In the genomic region with DNA sequence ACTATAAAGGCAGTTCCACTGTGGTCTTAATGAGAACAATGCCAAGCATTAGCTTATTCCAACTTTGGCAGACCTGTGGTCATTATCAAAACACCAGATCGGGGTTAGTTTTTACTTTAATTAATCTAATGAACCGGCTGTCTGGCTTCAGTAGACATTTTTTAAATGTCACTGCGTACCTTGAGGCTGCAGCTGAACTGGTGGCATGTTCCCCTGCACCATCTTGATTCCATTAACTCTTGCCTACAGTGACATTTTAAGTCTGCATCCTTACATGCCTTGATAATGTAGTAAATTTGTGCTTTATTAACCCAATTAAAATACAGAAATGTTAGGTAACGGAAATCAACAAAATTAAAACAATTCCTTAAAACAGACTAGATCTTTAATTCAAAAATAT, we compare ENCODE assay signal across 4 cellular contexts.
"Had no signal": no experiment of that assay in that cellular context is flagged by ENCODE, and none has a peak within 500 bp of the region (broad histone marks: within the 10 kb centered on the region; RNA-seq: fewer than 3 reads in every experiment).

No MANE protein-coding gene starts in this region.

- H3K4me3 Mint-ChIP-seq: GM23338, H9 had no signal

- H3K27ac Mint-ChIP-seq: GM23338, H9 had no signal

- H3K4me2 ChIP-seq: GM23338 had no signal

- ATAC-seq: GM23338 had no signal

- H3K9me3 Mint-ChIP-seq: GM23338, H9 had no signal

- H2AFZ ChIP-seq: GM23338 had no signal

- H3K4me3 ChIP-seq: GM23338 had no signal

- DNase-seq: H9, HCEC 1CT, IMR-90 had no signal

- H3K4me1 Mint-ChIP-seq: GM23338 had no signal
